In genomic region chr12:109532721-109533486, GRCh38 we compare ENCODE assay signal across 1 cellular context.
TF ChIP-seq lines count a peak whose summit lies in the region.

No MANE protein-coding gene starts in this region.

TF ChIP-seq in K562, 482 proteins besides CTCF, POLR2A, EP300 and RAD21:
- TF ChIP-seq ZC3H4 (CRISPR knock-in tag; IDR thresholded peaks at IDR 0.05; ENCODE audit: borderline replicate concordance) (no peak), POLR2G (IDR thresholded peaks at IDR 0.05; ENCODE audit: low read depth, low read length) (0 out of 2 replicates have a peak, but pooled peaks have one; percentile 2)
TF ChIP-seq in K562: peak in this region for 1.
